Comparison of ENCODE assay signal across 2 cellular contexts in the genomic region with DNA sequence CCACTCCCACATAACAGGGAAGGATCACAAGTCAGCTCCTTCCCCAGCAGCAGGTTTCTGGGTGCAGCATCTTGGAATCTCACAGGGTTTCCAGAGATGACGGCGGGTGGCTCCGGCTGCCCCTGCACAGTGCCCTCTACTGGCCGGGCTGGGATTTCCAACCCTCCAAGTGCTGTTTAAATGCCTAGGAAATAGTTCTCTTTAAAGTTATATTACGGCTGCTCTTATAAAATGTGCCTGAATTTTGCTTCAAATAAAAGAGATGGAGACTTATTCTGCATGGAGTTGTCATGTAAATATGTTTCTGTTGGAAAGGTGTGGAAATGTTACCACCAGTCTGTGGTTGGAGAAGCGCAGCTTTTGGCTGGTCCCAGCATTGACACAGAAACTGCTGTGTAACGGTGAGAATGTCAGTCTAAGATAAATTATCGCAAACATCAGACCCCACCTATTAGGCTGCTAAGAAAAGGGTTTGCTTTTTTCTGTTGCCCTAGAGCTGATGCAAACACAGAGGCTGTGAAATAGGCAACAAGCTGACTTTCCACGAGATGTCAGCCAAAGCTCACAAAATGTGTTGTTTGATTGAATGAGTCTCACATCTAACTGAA.
TF ChIP-seq lines count a peak whose summit lies in the region.

No MANE protein-coding gene starts in this region.

TF ChIP-seq in HEK293T, 16 proteins besides CTCF, POLR2A, EP300 and RAD21 (continued from another document):
- TF ChIP-seq CTBP1 (IDR thresholded peaks at IDR 0.05; ENCODE audit: borderline replicate concordance) = no peak
- TF ChIP-seq FOXK2 (IDR thresholded peaks at IDR 0.05) = no peak
- TF ChIP-seq HDGF (IDR thresholded peaks at IDR 0.05; ENCODE audit: borderline replicate concordance) = no peak
- TF ChIP-seq FOXM1 (IDR thresholded peaks at IDR 0.05; ENCODE audit: borderline replicate concordance) = no peak
- no peak for TF ChIP-seq SUZ12 (IDR thresholded peaks at IDR 0.05)
- no peak for TF ChIP-seq FOXA1 (IDR thresholded peaks at IDR 0.05)
- TF ChIP-seq, protein P1, sequence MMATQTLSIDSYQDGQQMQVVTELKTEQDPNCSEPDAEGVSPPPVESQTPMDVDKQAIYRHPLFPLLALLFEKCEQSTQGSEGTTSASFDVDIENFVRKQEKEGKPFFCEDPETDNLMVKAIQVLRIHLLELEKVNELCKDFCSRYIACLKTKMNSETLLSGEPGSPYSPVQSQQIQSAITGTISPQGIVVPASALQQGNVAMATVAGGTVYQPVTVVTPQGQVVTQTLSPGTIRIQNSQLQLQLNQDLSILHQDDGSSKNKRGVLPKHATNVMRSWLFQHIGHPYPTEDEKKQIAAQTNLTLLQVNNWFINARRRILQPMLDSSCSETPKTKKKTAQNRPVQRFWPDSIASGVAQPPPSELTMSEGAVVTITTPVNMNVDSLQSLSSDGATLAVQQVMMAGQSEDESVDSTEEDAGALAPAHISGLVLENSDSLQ (IDR thresholded peaks at IDR 0.05) = no peak
- no peak for TF ChIP-seq L3MBTL2 (conservative IDR thresholded peaks at IDR 0.05)
- TF ChIP-seq TARDBP (IDR thresholded peaks at IDR 0.05) = no peak

TF ChIP-seq in GM12878, 131 proteins besides CTCF, POLR2A, EP300 and RAD21 (continued from another document):
- TF ChIP-seq SMAD5 (IDR thresholded peaks at IDR 0.05; ENCODE audit: low read depth) (no peak), RB1 (IDR thresholded peaks at IDR 0.05; ENCODE audit: borderline replicate concordance) (no peak)
